9 cellular contexts compared by ENCODE assay signal in genomic region chr4:184263910-184264732, GRCh38. TPM values are rescaled to one million over a fixed set of nuclear protein-coding genes. Genes with fewer than 3 reads are reported as not detected.
DNase-seq lines count a peak whose midpoint lies in the region; ATAC-seq and TF ChIP-seq lines count a peak whose summit lies in the region.
"Had no signal": no experiment of that assay in that cellular context is flagged by ENCODE, and none has a peak within 500 bp of the region (broad histone marks: within the 10 kb centered on the region; RNA-seq: fewer than 3 reads in every experiment).

No MANE protein-coding gene starts in this region.

- H3K27ac Mint-ChIP-seq in activated naive CD4-positive, alpha-beta T cell treated with anti-CD3 and anti-CD28 coated beads, Interleukin-2, amount 50 U/mL, for 72 hours, result peak overlapping the region; percentile 24 to 64

- intact Hi-C loops in Right ventricle myocardium inferior (cut with DNase I) (loop anchor here (1.0 kb wide), 1 partner anchor 274 kb away; no protein-coding TSS in a partner anchor), posterior vena cava (cut with DNase I) (no loop called here)

- no peaks in the 10 kb centered on the region for H3K79me2 ChIP-seq in DOHH2 (ENCODE audit: control insufficient read depth, low read length)

- peaks cover 10% of the 10 kb centered on the region for H3K27me3 ChIP-seq in DOHH2 (ENCODE audit: control insufficient read depth, low read length)

- peak overlapping the region; percentile 17 for H3K4me2 ChIP-seq in DOHH2 (ENCODE audit: low read length)

- no peaks in the 10 kb centered on the region for H3K9me3 ChIP-seq in DOHH2 (ENCODE audit: control insufficient read depth, insufficient read depth, low read length)

- no peaks in the 10 kb centered on the region for H3K9me3 Mint-ChIP-seq in activated naive CD4-positive, alpha-beta T cell treated with anti-CD3 and anti-CD28 coated beads, Interleukin-2, amount 50 U/mL, for 72 hours

- peaks cover 50% of the 10 kb centered on the region for H3K4me1 ChIP-seq in DOHH2 (ENCODE audit: control insufficient read depth, low read length)

- TF ChIP-seq CTCF in DOHH2 (IDR thresholded peaks at IDR 0.05; ENCODE audit: low read depth, low read length, poor library complexity, severe bottlenecking), result peak; percentile 85
- peak; percentile 71 for TF ChIP-seq CTCF in HFF-Myc (IDR thresholded peaks at IDR 0.05; ENCODE audit: low read depth, low read length, missing control alignments)

- H3K36me3 Mint-ChIP-seq in activated naive CD4-positive, alpha-beta T cell treated with anti-CD3 and anti-CD28 coated beads, Interleukin-2, amount 50 U/mL, for 72 hours, result peaks cover 0 to 4% of the 10 kb centered on the region in 2 donors

- peaks cover 11% of the 10 kb centered on the region; the same call in 1 of the 2 replicates for H3F3A ChIP-seq in DOHH2 (ENCODE audit: control insufficient read depth, insufficient read depth)

- H3K36me3 ChIP-seq in DOHH2 (ENCODE audit: control insufficient read depth, low read length), result no peaks in the 10 kb centered on the region

- peak; percentile 49 to 73 for ATAC-seq in activated naive CD4-positive, alpha-beta T cell treated with anti-CD3 and anti-CD28 coated beads, Interleukin-2, amount 50 U/mL, for 72 hours
- ATAC-seq in Right ventricle myocardium inferior, result peak; percentile 82

- peak; percentile 75 for DNase-seq in HFF-Myc (ENCODE audit: extremely low read depth, low read depth)
- DNase-seq in NCI-H1417 treated with DMSO at 0.1 percent for 48 hours (lab: John Stamatoyannopoulos, UW), result peak; percentile 80
- DNase-seq in SKM-1 treated with dmso at 0.1 percent for 144 hours (lab: John Stamatoyannopoulos, UW; ENCODE audit: unreplicated experiment), result peak; percentile 90
- peak; percentile 88 to 91 for DNase-seq in activated naive CD4-positive, alpha-beta T cell treated with anti-CD3 and anti-CD28 coated beads, Interleukin-2, amount 50 U/mL, for 72 hours (ENCODE audit: low spot score in 2 of 2)
- peak; percentile 96 for DNase-seq in Right ventricle myocardium inferior (ENCODE audit: missing footprints)
- DNase-seq in posterior vena cava (ENCODE audit: low spot score), result peak; percentile 98
- peak; percentile 95 for DNase-seq in ureter (ENCODE audit: low spot score)

- no peak overlapping the region for H3K27ac ChIP-seq in DOHH2 (ENCODE audit: low read depth, low read length)

- H3K4me3 ChIP-seq in DOHH2 (ENCODE audit: low read length), result no peak overlapping the region
- no peak overlapping the region for H3K4me3 ChIP-seq in HFF-Myc (replicated peaks; ENCODE audit: low read depth, low read length)

- no peaks in the 10 kb centered on the region for H3K9me2 ChIP-seq in DOHH2 (replicated peaks; ENCODE audit: control insufficient read depth, low read length)

- no peaks in the 10 kb centered on the region for H4K20me1 ChIP-seq in DOHH2 (ENCODE audit: control insufficient read depth, insufficient read depth, low read depth, low read length)

RNA-seq across cellular contexts. Expression of gene ENPP6, which starts 46.4 kb away (rescaled TPM):
- total RNA-seq in activated naive CD4-positive, alpha-beta T cell treated with anti-CD3 and anti-CD28 coated beads, Interleukin-2, amount 50 U/mL, for 72 hours, result under 1 TPM; 0.07 to 0.47 TPM
- total RNA-seq in Right ventricle myocardium inferior, result 0.11 TPM
- under 1 TPM; 0.19 to 0.83 TPM for total RNA-seq in posterior vena cava
- total RNA-seq in ureter, result 3.9 TPM
- total RNA-seq: mononuclear cell had no signal
